ENCODE assay signal across 7 cellular contexts in the genomic region with DNA sequence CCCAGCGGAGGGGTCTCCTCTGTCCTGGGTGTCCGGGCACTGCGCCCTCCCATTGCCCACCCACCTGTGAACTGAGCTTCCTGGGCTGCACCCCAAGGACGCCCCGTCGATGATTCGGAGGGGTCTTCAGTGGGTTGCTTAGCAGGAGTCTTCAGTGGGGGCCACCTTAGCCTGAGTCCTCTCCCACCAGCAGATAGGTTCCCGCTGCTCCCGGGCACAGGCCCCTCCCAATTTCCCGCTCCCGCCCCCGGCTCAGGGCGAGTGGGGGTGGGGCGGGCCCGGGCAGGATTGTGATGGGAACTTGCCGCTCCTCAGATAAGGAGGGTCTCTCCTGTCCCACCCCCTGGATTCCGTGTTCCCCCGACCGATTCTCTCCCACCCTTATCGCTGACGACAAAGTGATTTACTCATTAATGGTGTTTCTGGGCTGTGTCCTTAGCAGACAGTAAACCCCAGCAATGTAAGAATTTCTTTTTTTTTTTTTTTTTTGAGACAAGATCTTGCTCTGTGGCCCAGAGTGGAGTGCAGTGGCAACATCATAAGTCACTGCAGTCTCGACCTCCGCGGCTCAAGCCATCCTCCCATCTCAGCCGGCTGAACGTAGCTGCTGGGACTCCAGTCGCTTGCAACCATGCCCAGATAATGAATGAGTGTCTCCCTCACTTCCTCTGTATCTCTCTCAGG.
A peak's percentile ranks its signal among the peaks of the same experiment; 100 is the strongest.
DNase-seq lines count a peak whose midpoint lies in the region; ATAC-seq lines count a peak whose summit lies in the region.

No MANE protein-coding gene starts in this region.

- peak overlapping the region; percentile 50 for H3K27ac Mint-ChIP-seq in stimulated activated effector memory CD8-positive, alpha-beta T cell treated with anti-CD3 and anti-CD28 coated beads, Interleukin-12 subunit alpha, Interleukin-12 subunit beta, amount 100 ng/mL, for 72 hours

- ATAC-seq in stimulated activated effector memory CD8-positive, alpha-beta T cell treated with anti-CD3 and anti-CD28 coated beads, Interleukin-12 subunit alpha, Interleukin-12 subunit beta, amount 100 ng/mL, for 72 hours: peak; percentile 35
- ATAC-seq in GM21360 (IDR thresholded peaks at IDR 0.05; ENCODE audit: unreplicated experiment): no peak

- H3K4me1 Mint-ChIP-seq in stimulated activated effector memory CD8-positive, alpha-beta T cell treated with anti-CD3 and anti-CD28 coated beads, Interleukin-12 subunit alpha, Interleukin-12 subunit beta, amount 100 ng/mL, for 72 hours: peaks cover 53% of the 10 kb centered on the region

- no peaks in the 10 kb centered on the region for H3K36me3 ChIP-seq in iPS-15b (ENCODE audit: control insufficient read depth, insufficient read depth, low read length)

- peak overlapping the region; percentile 72 for H3K4me3 Mint-ChIP-seq in stimulated activated effector memory CD8-positive, alpha-beta T cell treated with anti-CD3 and anti-CD28 coated beads, Interleukin-12 subunit alpha, Interleukin-12 subunit beta, amount 100 ng/mL, for 72 hours

- peak overlapping the region; percentile 24 for H3K9ac ChIP-seq in iPS-15b (ENCODE audit: low read depth, low read length)

- no peaks in the 10 kb centered on the region for H3K9me3 ChIP-seq in iPS-15b (ENCODE audit: control insufficient read depth, insufficient read depth, low read length)

- H3K36me3 Mint-ChIP-seq in stimulated activated effector memory CD8-positive, alpha-beta T cell treated with anti-CD3 and anti-CD28 coated beads, Interleukin-12 subunit alpha, Interleukin-12 subunit beta, amount 100 ng/mL, for 72 hours: peaks cover 24% of the 10 kb centered on the region

- peak overlapping the region; percentile 76 for H3K4me3 ChIP-seq in iPS-15b (ENCODE audit: low read depth, low read length)

- peak; percentile 46 for DNase-seq in EL
- DNase-seq in NCI-H1105 (lab: John Stamatoyannopoulos, UW): peak; percentile 58
- peak; percentile 53 for DNase-seq in amniotic epithelial cell (ENCODE audit: low read depth)
- peak in 1 of 2 donors; percentile 19 for DNase-seq in stimulated activated effector memory CD8-positive, alpha-beta T cell treated with anti-CD3 and anti-CD28 coated beads, Interleukin-12 subunit alpha, Interleukin-12 subunit beta, amount 100 ng/mL, for 72 hours (ENCODE audit: low spot score in 2 of 2)
- DNase-seq in cortex of kidney (lab: John Stamatoyannopoulos, UW): no peak

- no peaks in the 10 kb centered on the region for H3K9me3 Mint-ChIP-seq in stimulated activated effector memory CD8-positive, alpha-beta T cell treated with anti-CD3 and anti-CD28 coated beads, Interleukin-12 subunit alpha, Interleukin-12 subunit beta, amount 100 ng/mL, for 72 hours

- no peaks in the 10 kb centered on the region for H3K4me1 ChIP-seq in iPS-15b (ENCODE audit: control insufficient read depth, insufficient read depth, low read length)

- H3K27me3 ChIP-seq in iPS-15b (ENCODE audit: control insufficient read depth, insufficient read depth, low read length): peaks cover 66% of the 10 kb centered on the region
